ENCODE assay signal across 9 cellular contexts in genomic region chr17:38465420-38466345, GRCh38. TPM values are rescaled to one million over a fixed set of nuclear protein-coding genes. Genes with fewer than 3 reads are reported as not detected.
DNase-seq lines count a peak whose midpoint lies in the region; ATAC-seq and TF ChIP-seq lines count a peak whose summit lies in the region.
"Had no signal": no experiment of that assay in that cellular context is flagged by ENCODE, and none has a peak within 500 bp of the region (broad histone marks: within the 10 kb centered on the region; RNA-seq: fewer than 3 reads in every experiment).

No MANE protein-coding gene starts in this region.

- H3K4me1 ChIP-seq in left lung (peaks cover 12 to 29% of the 10 kb centered on the region in 2 donors), thyroid gland (peaks cover 10 to 31% of the 10 kb centered on the region in 2 donors)

- peaks cover 65% of the 10 kb centered on the region for H3K4me1 Mint-ChIP-seq in HFFc6 (ENCODE audit: low read depth)
- H3K4me1 Mint-ChIP-seq in activated naive CD4-positive, alpha-beta T cell treated with anti-CD3 and anti-CD28 coated beads, Interleukin-2, amount 10 ng/mL, durations not matched to agents 7 days and 5 days = no peaks in the 10 kb centered on the region
- H3K4me1 Mint-ChIP-seq: stimulated activated naive B cell treated with anti-CD40 and anti-IgM and Interleukin-4, amounts not matched to agents 10 μg/mL and 1 μg/mL and 100 μg/mL, for 72 hours had no signal

- no peaks in the 10 kb centered on the region for H3K27me3 ChIP-seq in left lung
- H3K27me3 ChIP-seq in thyroid gland = no peaks in the 10 kb centered on the region

- intact Hi-C loops in left lung (cut with DNase I) (no loop called here), thyroid gland (cut with DNase I) (no loop called here)

- peak overlapping the region; percentile 31 to 32 for H3K4me3 ChIP-seq in left lung
- peak overlapping the region in 1 of 3 donors; percentile 26 for H3K4me3 ChIP-seq in thyroid gland (replicated peaks in 1 of 3)

- peaks cover 10% of the 10 kb centered on the region for H3K27me3 Mint-ChIP-seq in HFFc6 (ENCODE audit: insufficient read depth)
- H3K27me3 Mint-ChIP-seq in activated naive CD4-positive, alpha-beta T cell treated with anti-CD3 and anti-CD28 coated beads, Interleukin-2, amount 10 ng/mL, durations not matched to agents 7 days and 5 days = peaks cover 11% of the 10 kb centered on the region
- H3K27me3 Mint-ChIP-seq: stimulated activated naive B cell treated with anti-CD40 and anti-IgM and Interleukin-4, amounts not matched to agents 10 μg/mL and 1 μg/mL and 100 μg/mL, for 72 hours had no signal

- no peak for TF ChIP-seq CTCF in HFFc6 (IDR thresholded peaks at IDR 0.05)
- no peak for TF ChIP-seq CTCF in left lung (IDR thresholded peaks at IDR 0.05)
- TF ChIP-seq CTCF in thyroid gland (IDR thresholded peaks at IDR 0.05) = no peak

- peak overlapping the region; percentile 96 for H3K27ac Mint-ChIP-seq in HFFc6
- H3K27ac Mint-ChIP-seq in activated naive CD4-positive, alpha-beta T cell treated with anti-CD3 and anti-CD28 coated beads, Interleukin-2, amount 10 ng/mL, durations not matched to agents 7 days and 5 days = no peak overlapping the region
- H3K27ac Mint-ChIP-seq: stimulated activated naive B cell treated with anti-CD40 and anti-IgM and Interleukin-4, amounts not matched to agents 10 μg/mL and 1 μg/mL and 100 μg/mL, for 72 hours had no signal

- H3K9me3 ChIP-seq in left lung (no peaks in the 10 kb centered on the region), thyroid gland (no peaks in the 10 kb centered on the region)

- H3K4me3 Mint-ChIP-seq in HFFc6 = peak overlapping the region; percentile 90
- no peak overlapping the region for H3K4me3 Mint-ChIP-seq in activated naive CD4-positive, alpha-beta T cell treated with anti-CD3 and anti-CD28 coated beads, Interleukin-2, amount 10 ng/mL, durations not matched to agents 7 days and 5 days
- H3K4me3 Mint-ChIP-seq: stimulated activated naive B cell treated with anti-CD40 and anti-IgM and Interleukin-4, amounts not matched to agents 10 μg/mL and 1 μg/mL and 100 μg/mL, for 72 hours had no signal

- TF ChIP-seq POLR2A in thyroid gland (IDR thresholded peaks at IDR 0.05) = no peak

- WGBS in thyroid gland, 2 donors = 79 to 83% methylated on average over 20 to 21 of the region's 23 CpGs

- peaks cover 48% of the 10 kb centered on the region for H3K36me3 Mint-ChIP-seq in HFFc6 (ENCODE audit: low read depth)
- no peaks in the 10 kb centered on the region for H3K36me3 Mint-ChIP-seq in activated naive CD4-positive, alpha-beta T cell treated with anti-CD3 and anti-CD28 coated beads, Interleukin-2, amount 10 ng/mL, durations not matched to agents 7 days and 5 days
- H3K36me3 Mint-ChIP-seq: stimulated activated naive B cell treated with anti-CD40 and anti-IgM and Interleukin-4, amounts not matched to agents 10 μg/mL and 1 μg/mL and 100 μg/mL, for 72 hours had no signal

- peak overlapping the region; percentile 74 to 88 for H3K27ac ChIP-seq in left lung
- peak overlapping the region; percentile 35 to 87 (median 82) for H3K27ac ChIP-seq in thyroid gland

- ATAC-seq in left lung (peak; percentile 46), GM19324 (IDR thresholded peaks at IDR 0.05; ENCODE audit: low FRiP score, unreplicated experiment) (no peak)
- ATAC-seq: stimulated activated naive B cell treated with anti-CD40 and anti-IgM and Interleukin-4, amounts not matched to agents 10 μg/mL and 1 μg/mL and 100 μg/mL, for 72 hours had no signal

- CTCF ChIA-PET in activated naive CD4-positive, alpha-beta T cell treated with anti-CD3 and anti-CD28 coated beads, Interleukin-2, amount 10 ng/mL, durations not matched to agents 7 days and 5 days (lab: Charles Lee) = no interaction called here

- H3K9me3 Mint-ChIP-seq in HFFc6 = no peaks in the 10 kb centered on the region
- no peaks in the 10 kb centered on the region for H3K9me3 Mint-ChIP-seq in activated naive CD4-positive, alpha-beta T cell treated with anti-CD3 and anti-CD28 coated beads, Interleukin-2, amount 10 ng/mL, durations not matched to agents 7 days and 5 days
- H3K9me3 Mint-ChIP-seq: stimulated activated naive B cell treated with anti-CD40 and anti-IgM and Interleukin-4, amounts not matched to agents 10 μg/mL and 1 μg/mL and 100 μg/mL, for 72 hours had no signal

- H3K36me3 ChIP-seq in left lung = peaks cover 0 to 53% of the 10 kb centered on the region in 2 donors
- H3K36me3 ChIP-seq in thyroid gland = peaks cover 3 to 16% of the 10 kb centered on the region in 2 donors

- peak; percentile 81 for DNase-seq in HFFc6
- DNase-seq in cerebellum (ENCODE audit: low spot score) = peak; percentile 70
- no peak for DNase-seq in left lung
- peak; percentile 41 to 51 for DNase-seq in thyroid gland
- DNase-seq in stimulated activated CD8-positive, alpha-beta memory T cell treated with anti-CD3 and anti-CD28 coated beads, Interleukin-4, amount 100 ng/mL, for 48 hours = no peak
- no peak for DNase-seq in activated naive CD4-positive, alpha-beta T cell treated with anti-CD3 and anti-CD28 coated beads, Interleukin-2, amount 50 U/mL, for 16 hours
- DNase-seq in activated naive CD4-positive, alpha-beta T cell treated with anti-CD3 and anti-CD28 coated beads, Interleukin-2, amount 10 ng/mL, durations not matched to agents 7 days and 5 days = no peak
- DNase-seq: stimulated activated naive B cell treated with anti-CD40 and anti-IgM and Interleukin-4, amounts not matched to agents 10 μg/mL and 1 μg/mL and 100 μg/mL, for 72 hours had no signal

RNA-seq across cellular contexts. Expression of gene ARHGAP23, which starts 37.4 kb away (rescaled TPM):
- 100 to 1,000 TPM; 206 to 231 (median 224) TPM for total RNA-seq in HFFc6 (2021; fragmentation: NEBNext Ultra II Directional; extraction: Animal tissue kit (Norgen Biotek cat#: 25700))
- 35.2 TPM for total RNA-seq in cerebellum
- total RNA-seq in left lung = 10 to 100 TPM; 49.1 to 51.0 TPM
- total RNA-seq in thyroid gland = 10 to 100 TPM; 13.0 to 40.8 (median 24.6) TPM

Comparison
In these comparisons a context has a peak if more than half of its experiments do, and no peak if none do; other contexts are left out.
1. DNase-seq: peak in HFFc6 (single experiment), cerebellum (single experiment) and thyroid gland (2 of 2); none in left lung (0 of 2), stimulated activated CD8-positive, alpha-beta memory T cell treated with anti-CD3 and anti-CD28 coated beads, Interleukin-4, amount 100 ng/mL, for 48 hours (single experiment), activated naive CD4-positive, alpha-beta T cell treated with anti-CD3 and anti-CD28 coated beads, Interleukin-2, amount 50 U/mL, for 16 hours (single experiment) and activated naive CD4-positive, alpha-beta T cell treated with anti-CD3 and anti-CD28 coated beads, Interleukin-2, amount 10 ng/mL, durations not matched to agents 7 days and 5 days (single experiment).